Comparison of ENCODE assay signal across 8 cellular contexts in the genomic region with DNA sequence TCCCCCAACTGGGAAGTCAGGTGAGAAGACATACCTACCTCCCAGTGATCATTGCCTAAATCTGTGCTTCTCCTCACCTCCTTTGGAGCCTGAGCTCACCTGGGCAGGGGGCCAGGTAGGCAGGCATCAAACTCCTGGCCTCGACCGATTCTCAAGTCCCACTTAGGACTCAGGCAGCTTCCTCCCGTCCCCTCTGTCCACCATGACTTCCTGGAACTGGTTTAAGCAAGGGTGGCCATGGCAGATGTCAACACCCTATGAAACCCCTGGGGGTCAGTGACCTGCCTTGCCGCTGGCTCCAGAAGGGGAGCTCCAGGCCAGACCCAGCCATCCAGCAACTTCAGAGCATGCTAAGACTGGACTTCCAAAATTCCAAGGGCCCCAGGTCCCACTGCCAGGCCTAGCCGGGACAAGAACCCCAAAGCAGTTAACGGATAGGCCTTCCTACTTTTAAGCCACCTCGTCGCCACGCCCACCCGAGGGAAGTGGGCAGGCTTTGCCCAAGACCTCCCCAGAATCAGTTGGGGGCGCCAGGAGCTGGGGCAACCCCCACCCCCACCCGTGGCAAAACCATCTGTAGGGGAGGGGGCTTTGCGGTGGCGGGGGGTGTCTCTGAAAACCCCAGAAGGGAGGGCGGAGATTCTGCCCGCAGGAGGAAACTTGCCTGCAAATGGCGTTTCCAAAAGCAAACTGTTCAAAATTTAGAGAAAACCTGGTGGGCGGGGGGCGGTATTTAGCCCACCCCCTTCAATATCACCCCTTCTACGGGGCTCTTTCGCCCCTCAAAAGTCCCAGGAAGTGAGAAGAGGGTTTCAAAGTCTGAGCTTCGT.
DNase-seq lines count a peak whose midpoint lies in the region; TF ChIP-seq lines count a peak whose summit lies in the region.

No MANE protein-coding gene starts in this region.

- peak overlapping the region; percentile 66 to 76 for H3K4me3 ChIP-seq in cardiac fibroblast (replicated peaks in 1 of 2; ENCODE audit: low read depth in 2 of 2, low read length in 2 of 2)

- no peak for TF ChIP-seq CTCF in cardiac fibroblast (IDR thresholded peaks at IDR 0.05; ENCODE audit: low read depth, low read length)

- peak; percentile 9 for DNase-seq in NCI-H82 (lab: John Stamatoyannopoulos, UW)
- DNase-seq in NCI-H82 treated with DMSO at 0.1 percent for 48 hours (lab: John Stamatoyannopoulos, UW; ENCODE audit: unreplicated experiment), result no peak
- peak; percentile 72 for DNase-seq in UCSD-AML1 (lab: John Stamatoyannopoulos, UW; ENCODE audit: unreplicated experiment)
- peak; percentile 45 to 53 for DNase-seq in cardiac fibroblast (ENCODE audit: low read depth in 2 of 2)
- peak; percentile 42 for DNase-seq in kidney tubule cell (ENCODE audit: low spot score)
- DNase-seq in stimulated activated CD4-positive, alpha-beta T cell treated with anti-CD3 and anti-CD28 coated beads, Interleukin-4, amount 100 ng/mL, for 4 hours, result peak; percentile 51 to 75
- no peak for DNase-seq in NCI-H128 (lab: John Stamatoyannopoulos, UW; ENCODE audit: unreplicated experiment)
- DNase-seq in OCI-M2 (lab: John Stamatoyannopoulos, UW; ENCODE audit: unreplicated experiment), result no peak

Comparison
In these comparisons a context has a peak if more than half of its experiments do, and no peak if none do; other contexts are left out.
1. DNase-seq: peak in NCI-H82 (single experiment), UCSD-AML1 (single experiment), cardiac fibroblast (2 of 2), kidney tubule cell (single experiment) and stimulated activated CD4-positive, alpha-beta T cell treated with anti-CD3 and anti-CD28 coated beads, Interleukin-4, amount 100 ng/mL, for 4 hours (2 of 2); none in NCI-H82 treated with DMSO at 0.1 percent for 48 hours (single experiment), NCI-H128 (single experiment) and OCI-M2 (single experiment).